ENCODE assay signal across 8 cellular contexts in genomic region chr4:3919521-3919920, GRCh38.
A peak's percentile ranks its signal among the peaks of the same experiment; 100 is the strongest.
DNase-seq lines count a peak whose midpoint lies in the region; TF ChIP-seq lines count a peak whose summit lies in the region.
"Not testable (repeated sequence)": the region's sequence is repeated elsewhere in the genome, so short reads cannot be mapped to it uniquely, and the experiment has no call there.

No MANE protein-coding gene starts in this region.

- not testable (repeated sequence) for H4K91ac ChIP-seq in trophoblast cell (ENCODE audit: low read depth, low read length)

- TF ChIP-seq CTCF in AG10803 (conservative IDR thresholded peaks at IDR 0.05; ENCODE audit: low read length); HFFc6 (IDR thresholded peaks at IDR 0.05); foreskin fibroblast (IDR thresholded peaks at IDR 0.05; ENCODE audit: low read depth, low read length); type B pancreatic cell (conservative IDR thresholded peaks at IDR 0.05): not testable (repeated sequence)

- H3K79me2 ChIP-seq in trophoblast cell (ENCODE audit: control insufficient read depth, insufficient read depth, low read length, poor library complexity), result not testable (repeated sequence)

- H3K27ac Mint-ChIP-seq in HFFc6, result peak overlapping the region; percentile 87
- H3K27ac Mint-ChIP-seq in type B pancreatic cell, result peak overlapping the region; percentile 22

- DNase-seq in AG10803 (ENCODE audit: low read depth) (peak; percentile 16), HFFc6 (peak; percentile 66), adipocyte (ENCODE audit: low read depth) (peak; percentile 75), dedifferentiated amniotic fluid mesenchymal stem cell (ENCODE audit: extremely low spot score) (peak; percentile 50), foreskin fibroblast (peak; percentile 36 to 67), mesenteric fat pad (ENCODE audit: low spot score) (peak; percentile 14), trophoblast cell (peak; percentile 69 to 73)
- DNase-seq in type B pancreatic cell (ENCODE audit: extremely low spot score, unreplicated experiment), result not testable (repeated sequence)

- not testable (repeated sequence) for H3K27me3 Mint-ChIP-seq in HFFc6 (ENCODE audit: insufficient read depth); type B pancreatic cell

- H3K36me3 Mint-ChIP-seq in HFFc6 (ENCODE audit: low read depth); type B pancreatic cell: not testable (repeated sequence)

- not testable (repeated sequence) for H3K4ac ChIP-seq in trophoblast cell (ENCODE audit: low read depth, low read length)

- H3K9me3 ChIP-seq in adipocyte (ENCODE audit: control insufficient read depth, low read length); trophoblast cell (ENCODE audit: insufficient read depth, low read depth, low read length): not testable (repeated sequence)

- H3K27ac ChIP-seq in trophoblast cell (ENCODE audit: low read depth, low read length), result not testable (repeated sequence)

- H3K4me3 Mint-ChIP-seq in HFFc6, result peak overlapping the region; percentile 80
- H3K4me3 Mint-ChIP-seq in type B pancreatic cell, result not testable (repeated sequence)

- H3K18ac ChIP-seq in trophoblast cell (ENCODE audit: low read length), result not testable (repeated sequence)

- not testable (repeated sequence) for H2BK12ac ChIP-seq in trophoblast cell (ENCODE audit: low read length)

- not testable (repeated sequence) for H2BK120ac ChIP-seq in trophoblast cell (ENCODE audit: insufficient read depth, low read length, poor library complexity)

- not testable (repeated sequence) for H3K23ac ChIP-seq in trophoblast cell (ENCODE audit: low read length)

- H2AK5ac ChIP-seq in trophoblast cell (ENCODE audit: low read length), result not testable (repeated sequence)

- H2BK5ac ChIP-seq in trophoblast cell (ENCODE audit: low read depth, low read length, poor library complexity), result not testable (repeated sequence)

- H3K79me1 ChIP-seq in trophoblast cell (ENCODE audit: low read length), result not testable (repeated sequence)

- no CpG with 5 or more reads among the region's 8 CpGs for WGBS in trophoblast cell (ENCODE audit: extremely low coverage, insufficient coverage, insufficient read length)

- H3K9ac ChIP-seq in adipocyte (ENCODE audit: low read length); trophoblast cell (ENCODE audit: low read length): not testable (repeated sequence)

- H4K8ac ChIP-seq in trophoblast cell (ENCODE audit: low read depth, low read length), result not testable (repeated sequence)

- not testable (repeated sequence) for H3K14ac ChIP-seq in trophoblast cell (ENCODE audit: low read length)

- not testable (repeated sequence) for H3K36me3 ChIP-seq in adipocyte (ENCODE audit: control insufficient read depth, insufficient read depth, low read length, severe bottlenecking); trophoblast cell (ENCODE audit: control insufficient read depth in 1 of 2, insufficient read depth in 2 of 2, low read length in 2 of 2)

- H3K4me1 Mint-ChIP-seq in HFFc6 (ENCODE audit: low read depth), result peaks cover 35% of the 10 kb centered on the region
- not testable (repeated sequence) for H3K4me1 Mint-ChIP-seq in type B pancreatic cell (ENCODE audit: unreplicated experiment)

- H4K12ac ChIP-seq in trophoblast cell (ENCODE audit: low read depth, low read length), result not testable (repeated sequence)

- H3K4me1 ChIP-seq in adipocyte (ENCODE audit: control insufficient read depth, insufficient read depth, low read length); trophoblast cell (ENCODE audit: control insufficient read depth in 1 of 2, insufficient read depth in 2 of 2, low read length in 2 of 2): not testable (repeated sequence)

- H3K4me3 ChIP-seq in AG10803 (ENCODE audit: low read length); adipocyte (ENCODE audit: low read length); foreskin fibroblast (ENCODE audit: low read depth in 1 of 2, low read length in 2 of 2); trophoblast cell (ENCODE audit: low read depth, low read length): not testable (repeated sequence)

- H3K9me3 Mint-ChIP-seq in HFFc6, type B pancreatic cell: not testable (repeated sequence)

- not testable (repeated sequence) for H3K4me2 ChIP-seq in trophoblast cell (ENCODE audit: low read length)

- not testable (repeated sequence) for H2AFZ ChIP-seq in trophoblast cell (ENCODE audit: insufficient read depth, low read length, poor library complexity)

- not testable (repeated sequence) for H3K27me3 ChIP-seq in adipocyte (replicated peaks; ENCODE audit: control insufficient read depth, insufficient read depth, low read length); trophoblast cell (ENCODE audit: insufficient read depth, low read length)
